In the genomic region with DNA sequence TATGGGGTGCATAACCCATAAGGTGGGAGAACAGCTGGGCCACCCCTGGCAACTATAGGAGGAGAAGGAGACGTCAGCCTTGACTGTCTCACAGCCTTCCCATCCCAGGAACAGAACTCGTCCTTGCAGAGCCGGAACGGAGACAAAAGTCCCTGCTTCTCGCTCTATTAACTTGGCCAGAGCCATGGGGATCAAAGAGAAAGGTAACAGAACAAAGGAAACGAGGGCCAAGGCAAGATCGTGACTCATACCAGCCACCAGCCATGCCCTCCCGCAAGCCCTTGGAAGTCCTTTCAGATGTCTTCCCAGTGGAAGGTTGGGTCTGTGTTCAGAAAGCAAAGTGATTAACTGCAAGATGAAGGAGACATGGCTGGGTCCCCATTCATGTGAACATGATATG, we compare ENCODE assay signal across 17 cellular contexts.
A peak's percentile ranks its signal among the peaks of the same experiment; 100 is the strongest.
DNase-seq lines count a peak whose midpoint lies in the region; ATAC-seq, FAIRE-seq and TF ChIP-seq lines count a peak whose summit lies in the region.
"Had no signal": no experiment of that assay in that cellular context is flagged by ENCODE, and none has a peak within 500 bp of the region (broad histone marks: within the 10 kb centered on the region; RNA-seq: fewer than 3 reads in every experiment).

No MANE protein-coding gene starts in this region.

- H3K9me3 ChIP-seq in Loucy (ENCODE audit: insufficient read depth, low read depth, low read length) (no peaks in the 10 kb centered on the region), MG63 (no peaks in the 10 kb centered on the region)
- H3K9me3 ChIP-seq in naive thymus-derived CD4-positive, alpha-beta T cell (ENCODE audit: control insufficient read depth in 2 of 3, low read length in 3 of 3) = no peaks in the 10 kb centered on the region
- H3K9me3 ChIP-seq: HAP-1, SJCRH30 had no signal

- peaks cover 13% of the 10 kb centered on the region for H3K27me3 Mint-ChIP-seq in T-helper 2 cell treated with Interferon-gamma antibody and Interleukin-4, amounts not matched to agents 5 μg/mL and 100 μg/mL, for 36 hours (ENCODE audit: low read depth)
- H3K27me3 Mint-ChIP-seq in naive thymus-derived CD4-positive, alpha-beta T cell = peaks cover 8 to 37% (median 28%) of the 10 kb centered on the region in 5 donors

- H3K4me1 ChIP-seq in Loucy (ENCODE audit: insufficient read depth, low read length, poor library complexity, severe bottlenecking) = no peaks in the 10 kb centered on the region
- no peaks in the 10 kb centered on the region for H3K4me1 ChIP-seq in naive thymus-derived CD4-positive, alpha-beta T cell (ENCODE audit: control insufficient read depth in 2 of 2, insufficient read depth in 2 of 2, low read length in 2 of 2)
- H3K4me1 ChIP-seq: HAP-1, SJCRH30 had no signal

- H3K4me3 ChIP-seq in Loucy (ENCODE audit: low read length, poor library complexity, severe bottlenecking) (no peak overlapping the region), MG63 (no peak overlapping the region)
- no peak overlapping the region for H3K4me3 ChIP-seq in naive thymus-derived CD4-positive, alpha-beta T cell (ENCODE audit: low read length)
- H3K4me3 ChIP-seq: GM23248, HAP-1, SJCRH30 had no signal

- H3K9me3 Mint-ChIP-seq in T-helper 2 cell treated with Interferon-gamma antibody and Interleukin-4, amounts not matched to agents 5 μg/mL and 100 μg/mL, for 36 hours = no peaks in the 10 kb centered on the region
- H3K9me3 Mint-ChIP-seq in naive thymus-derived CD4-positive, alpha-beta T cell = no peaks in the 10 kb centered on the region
- H3K9me3 Mint-ChIP-seq: CD8-positive, alpha-beta memory T cell had no signal

- no peaks in the 10 kb centered on the region for H3F3A ChIP-seq in Loucy (ENCODE audit: low read depth)

- no peak overlapping the region for H3K27ac Mint-ChIP-seq in T-helper 2 cell treated with Interferon-gamma antibody and Interleukin-4, amounts not matched to agents 5 μg/mL and 100 μg/mL, for 36 hours
- H3K27ac Mint-ChIP-seq in naive thymus-derived CD4-positive, alpha-beta T cell = no peak overlapping the region
- H3K27ac Mint-ChIP-seq: CD8-positive, alpha-beta memory T cell; T-helper 17 cell had no signal

- no peaks in the 10 kb centered on the region for H3K36me3 Mint-ChIP-seq in T-helper 2 cell treated with Interferon-gamma antibody and Interleukin-4, amounts not matched to agents 5 μg/mL and 100 μg/mL, for 36 hours (ENCODE audit: low read depth)
- H3K36me3 Mint-ChIP-seq in naive thymus-derived CD4-positive, alpha-beta T cell = no peaks in the 10 kb centered on the region

- H2AFZ ChIP-seq in Loucy (ENCODE audit: low read length) = no peak overlapping the region
- H2AFZ ChIP-seq: GM23248 had no signal

- CTCF ChIA-PET in naive thymus-derived CD4-positive, alpha-beta T cell (lab: Charles Lee) = no interaction called here

- H3K27me3 ChIP-seq in Loucy (ENCODE audit: insufficient read depth, low read length, poor library complexity, severe bottlenecking) (no peaks in the 10 kb centered on the region), MG63 (peaks cover 8% of the 10 kb centered on the region)
- no peaks in the 10 kb centered on the region for H3K27me3 ChIP-seq in naive thymus-derived CD4-positive, alpha-beta T cell (ENCODE audit: control insufficient read depth in 2 of 2, insufficient read depth in 2 of 2, low read length in 2 of 2)

- peak overlapping the region; percentile 14 for H3K4me2 ChIP-seq in Loucy (ENCODE audit: low read depth, low read length, poor library complexity, severe bottlenecking)

- no peak for TF ChIP-seq CTCF in Loucy (conservative IDR thresholded peaks at IDR 0.05; ENCODE audit: low read length)

- ATAC-seq in naive thymus-derived CD4-positive, alpha-beta T cell = no peak

- no peak for FAIRE-seq in RCC 7860 (lab: Jason Lieb, UNC)

- peak; percentile 56 for DNase-seq in Daoy (ENCODE audit: low read depth)
- DNase-seq in RCC 7860 (ENCODE audit: low spot score) = peak; percentile 11
- peak; percentile 18 for DNase-seq in renal cortical epithelial cell (ENCODE audit: low read depth)
- DNase-seq in NCI-H1417 treated with DMSO at 0.1 percent for 48 hours (lab: John Stamatoyannopoulos, UW) = no peak
- no peak for DNase-seq in T-helper 2 cell treated with Interferon-gamma antibody and Interleukin-4, amounts not matched to agents 5 μg/mL and 100 μg/mL, for 36 hours (ENCODE audit: low spot score)
- no peak for DNase-seq in naive thymus-derived CD4-positive, alpha-beta T cell
- DNase-seq in MG63 = no peak
- DNase-seq: C1 segment of cervical spinal cord; CD8-positive, alpha-beta memory T cell; DMS79; NCI-H1092 treated with DMSO at 0.1 percent for 48 hours; NK-92 treated with Interleukin-12 subunit alpha and Interleukin-12 subunit beta, amount 100 ng/mL, for 24 hours; SJCRH30; T-helper 17 cell had no signal

- H4K20me1 ChIP-seq in Loucy (ENCODE audit: insufficient read depth, low read length, poor library complexity, severe bottlenecking) = no peaks in the 10 kb centered on the region

- no peak overlapping the region for H3K4me3 Mint-ChIP-seq in T-helper 2 cell treated with Interferon-gamma antibody and Interleukin-4, amounts not matched to agents 5 μg/mL and 100 μg/mL, for 36 hours
- no peak overlapping the region for H3K4me3 Mint-ChIP-seq in naive thymus-derived CD4-positive, alpha-beta T cell
- H3K4me3 Mint-ChIP-seq: CD8-positive, alpha-beta memory T cell; T-helper 17 cell had no signal

- intact Hi-C loops in naive thymus-derived CD4-positive, alpha-beta T cell (cut with micrococcal nuclease) = loop anchor here (1.0 to 2.0 kb wide), 2 partner anchors 24 to 25 kb away; no protein-coding TSS in a partner anchor

- peaks cover 5% of the 10 kb centered on the region for H3K4me1 Mint-ChIP-seq in T-helper 2 cell treated with Interferon-gamma antibody and Interleukin-4, amounts not matched to agents 5 μg/mL and 100 μg/mL, for 36 hours (ENCODE audit: low read depth)
- H3K4me1 Mint-ChIP-seq in naive thymus-derived CD4-positive, alpha-beta T cell = peaks cover 4 to 16% (median 6%) of the 10 kb centered on the region in 7 donors

- no peak overlapping the region for H3K9ac ChIP-seq in Loucy (ENCODE audit: low read depth, low read length, poor library complexity, severe bottlenecking)
- H3K9ac ChIP-seq: GM23248 had no signal

- POLR2A ChIA-PET in naive thymus-derived CD4-positive, alpha-beta T cell (lab: Charles Lee) = interaction anchor here (1.1 kb wide), 1 partner anchor 1884 kb away, joined by 3 read pairs; a partner anchor contains a TSS

- no peaks in the 10 kb centered on the region for H3K36me3 ChIP-seq in Loucy (ENCODE audit: insufficient read depth, low read length)
- no peaks in the 10 kb centered on the region for H3K36me3 ChIP-seq in naive thymus-derived CD4-positive, alpha-beta T cell (ENCODE audit: control insufficient read depth in 2 of 3, insufficient read depth in 3 of 3, low read length in 3 of 3)
- H3K36me3 ChIP-seq in MG63 = no peaks in the 10 kb centered on the region
- H3K36me3 ChIP-seq: HAP-1, SJCRH30 had no signal

- H3K9me2 ChIP-seq in Loucy (replicated peaks; ENCODE audit: low read depth, low read length) = no peaks in the 10 kb centered on the region

- no peaks in the 10 kb centered on the region for H3K79me2 ChIP-seq in Loucy (ENCODE audit: insufficient read depth, low read length)

- H3K27ac ChIP-seq in naive thymus-derived CD4-positive, alpha-beta T cell (ENCODE audit: low read depth, low read length) = no peak overlapping the region
- H3K27ac ChIP-seq: GM23248, SJCRH30 had no signal

Comparison
In these comparisons a context has a peak if more than half of its experiments do, and no peak if none do; other contexts are left out.
1. DNase-seq: peak in Daoy (single experiment), RCC 7860 (single experiment) and renal cortical epithelial cell (single experiment); none in NCI-H1417 treated with DMSO at 0.1 percent for 48 hours (single experiment), T-helper 2 cell treated with Interferon-gamma antibody and Interleukin-4, amounts not matched to agents 5 μg/mL and 100 μg/mL, for 36 hours (single experiment), naive thymus-derived CD4-positive, alpha-beta T cell (0 of 9) and MG63 (single experiment).